In genomic region chr4:115028682-115029385, GRCh38 we compare ENCODE assay signal across 30 cellular contexts.
"Had no signal": no experiment of that assay in that cellular context is flagged by ENCODE, and none has a peak within 500 bp of the region (broad histone marks: within the 10 kb centered on the region; RNA-seq: fewer than 3 reads in every experiment).

No MANE protein-coding gene starts in this region.

- H3K27me3 Mint-ChIP-seq: dendritic cell treated with granulocyte-macrophage colony-stimulating factor and Interleukin-4, amounts not matched to agents 40 ng/mL and 50 ng/mL, for 4 days; memory B cell; naive thymus-derived CD4-positive, alpha-beta T cell; progenitor cell of endocrine pancreas had no signal

- H3K4me1 Mint-ChIP-seq: memory B cell; naive thymus-derived CD4-positive, alpha-beta T cell had no signal

- H3K27ac ChIP-seq: colonic mucosa, epithelial cell of prostate, gastrocnemius medialis, hepatocyte, neural progenitor cell, parathyroid adenoma, right lobe of liver, thoracic aorta, tibial nerve, upper lobe of left lung had no signal

- H3K4me1 ChIP-seq: colonic mucosa, gastrocnemius medialis, neural progenitor cell, parathyroid adenoma, right lobe of liver, tibial nerve, upper lobe of left lung had no signal

- H3K4me2 ChIP-seq: hepatocyte, neural progenitor cell had no signal

- DNase-seq: colonic mucosa; effector CD8-positive, alpha-beta T cell; endodermal cell; foreskin fibroblast; gastrocnemius medialis; head of caudate nucleus; kidney; mucosa of descending colon; naive thymus-derived CD4-positive, alpha-beta T cell; right lobe of liver; small intestine; stimulated activated CD4-positive, alpha-beta T cell treated with anti-CD3 and anti-CD28 coated beads, Interleukin-12 subunit alpha, Interleukin-12 subunit beta, amount 100 ng/mL, for 4 hours; stimulated activated CD4-positive, alpha-beta T cell treated with anti-CD3 and anti-CD28 coated beads, Interleukin-1b, Interleukin-23, amount 100 ng/mL, for 48 hours; stimulated activated CD4-positive, alpha-beta T cell treated with anti-CD3 and anti-CD28 coated beads, Interleukin-4, amount 100 ng/mL, for 1 hour; stimulated activated CD8-positive, alpha-beta memory T cell treated with anti-CD3 and anti-CD28 coated beads, Interleukin-4, amount 100 ng/mL, for 48 hours; stimulated activated naive CD4-positive, alpha-beta T cell treated with Interleukin-2 at 50 U/mL for 16 hours; substantia nigra; upper lobe of left lung had no signal

- H3K9ac ChIP-seq: neural progenitor cell, parathyroid adenoma had no signal

- H3K9me3 ChIP-seq: colonic mucosa, gastrocnemius medialis, mucosa of descending colon, right lobe of liver, thoracic aorta, tibial nerve, upper lobe of left lung had no signal

- H3K27me3 ChIP-seq: colonic mucosa, gastrocnemius medialis, hepatocyte, neural progenitor cell, right lobe of liver, tibial nerve, upper lobe of left lung had no signal

- H3K4me3 Mint-ChIP-seq: dendritic cell treated with granulocyte-macrophage colony-stimulating factor and Interleukin-4, amounts not matched to agents 40 ng/mL and 50 ng/mL, for 4 days; endodermal cell; memory B cell; mesothelial cell of epicardium; naive thymus-derived CD4-positive, alpha-beta T cell; nephron; neural progenitor cell had no signal

- H3K9me3 Mint-ChIP-seq: dendritic cell treated with granulocyte-macrophage colony-stimulating factor and Interleukin-4, amounts not matched to agents 40 ng/mL and 50 ng/mL, for 4 days; endodermal cell; memory B cell; mesothelial cell of epicardium; nephron; neural progenitor cell had no signal

- H3K36me3 ChIP-seq: colonic mucosa, gastrocnemius medialis, neural progenitor cell, right lobe of liver, thoracic aorta, tibial nerve, upper lobe of left lung had no signal

- H3K4me3 ChIP-seq: colonic mucosa, gastrocnemius medialis, hepatocyte, lung, mucosa of descending colon, neural progenitor cell, right lobe of liver, thoracic aorta, tibial nerve, upper lobe of left lung had no signal

- H3K27ac Mint-ChIP-seq: dendritic cell treated with granulocyte-macrophage colony-stimulating factor and Interleukin-4, amounts not matched to agents 40 ng/mL and 50 ng/mL, for 4 days; endodermal cell; memory B cell; mesothelial cell of epicardium; naive thymus-derived CD4-positive, alpha-beta T cell; nephron; neural progenitor cell; progenitor cell of endocrine pancreas had no signal

- H3K36me3 Mint-ChIP-seq: memory B cell; mesothelial cell of epicardium; naive thymus-derived CD4-positive, alpha-beta T cell; neural progenitor cell had no signal

- H3K79me2 ChIP-seq: hepatocyte, parathyroid adenoma had no signal
